Comparison of ENCODE assay signal across 10 cellular contexts in genomic region chr1:15260418-15261154, GRCh38. TPM values are rescaled to one million over a fixed set of nuclear protein-coding genes. Genes with fewer than 3 reads are reported as not detected.
DNase-seq lines count a peak whose midpoint lies in the region; ATAC-seq and TF ChIP-seq lines count a peak whose summit lies in the region.
"Had no signal": no experiment of that assay in that cellular context is flagged by ENCODE, and none has a peak within 500 bp of the region (broad histone marks: within the 10 kb centered on the region; RNA-seq: fewer than 3 reads in every experiment).

No MANE protein-coding gene starts in this region.

- no peaks in the 10 kb centered on the region for H3K9me3 Mint-ChIP-seq in MCF 10A (ENCODE audit: unreplicated experiment)
- no peaks in the 10 kb centered on the region for H3K9me3 Mint-ChIP-seq in type B pancreatic cell

- H3K4me3 ChIP-seq in breast epithelium (no peak overlapping the region), adrenal gland (peak overlapping the region in 1 of 4 donors; percentile 16)

- H3K36me3 Mint-ChIP-seq in MCF 10A (ENCODE audit: insufficient read depth, unreplicated experiment) (no peaks in the 10 kb centered on the region), type B pancreatic cell (no peaks in the 10 kb centered on the region)

- peak; percentile 43 for DNase-seq in MCF 10A (ENCODE audit: unreplicated experiment)
- DNase-seq in breast epithelium (ENCODE audit: low spot score in 2 of 2) = no peak
- peak; percentile 28 to 73 (median 62) for DNase-seq in adrenal gland
- peak; percentile 69 for DNase-seq in islet precursor cell
- DNase-seq in type B pancreatic cell (ENCODE audit: extremely low spot score, unreplicated experiment) = peak; percentile 16
- DNase-seq: SW 1271 had no signal

- no peak for TF ChIP-seq CTCF in MCF 10A (IDR thresholded peaks at IDR 0.05; ENCODE audit: unreplicated experiment)
- no peak for TF ChIP-seq CTCF in breast epithelium (IDR thresholded peaks at IDR 0.05)
- no peak for TF ChIP-seq CTCF in adrenal gland (IDR thresholded peaks at IDR 0.05)
- TF ChIP-seq CTCF in type B pancreatic cell (conservative IDR thresholded peaks at IDR 0.05) = no peak

- CTCF ChIA-PET in MCF 10A (lab: Yijun Ruan, JAX) = interaction anchor here (0.6 to 1.0 kb wide), 4 partner anchors 10 to 25 kb away, joined by 3 to 5 read pairs (median 3); no protein-coding TSS in a partner anchor

- H3K27ac Mint-ChIP-seq in MCF 10A (ENCODE audit: low read depth, unreplicated experiment) (no peak overlapping the region), type B pancreatic cell (no peak overlapping the region)

- peaks cover 4% of the 10 kb centered on the region for H3K27me3 Mint-ChIP-seq in MCF 10A (ENCODE audit: insufficient read depth, unreplicated experiment)
- H3K27me3 Mint-ChIP-seq in type B pancreatic cell = no peaks in the 10 kb centered on the region

- POLR2A ChIA-PET in MCF 10A (lab: Yijun Ruan, JAX) = no interaction called here

- H3K4me1 ChIP-seq in breast epithelium (no peaks in the 10 kb centered on the region), adrenal gland (replicated peaks in 1 of 2) (peaks cover 34% of the 10 kb centered on the region in 2 donors)

- H3K4me3 Mint-ChIP-seq in MCF 10A (ENCODE audit: unreplicated experiment) = no peak overlapping the region
- no peak overlapping the region for H3K4me3 Mint-ChIP-seq in type B pancreatic cell

- intact Hi-C loops in MCF 10A (cut with micrococcal nuclease) (no loop called here), breast epithelium (cut with DNase I; ENCODE audit: low total_unique reads) (no loop called here), adrenal gland (cut with DNase I) (no loop called here)

- H3K36me3 ChIP-seq in breast epithelium (no peaks in the 10 kb centered on the region), adrenal gland (replicated peaks in 1 of 2) (no peaks in the 10 kb centered on the region)

- no peaks in the 10 kb centered on the region for H3K9me3 ChIP-seq in breast epithelium
- no peaks in the 10 kb centered on the region for H3K9me3 ChIP-seq in adrenal gland (replicated peaks in 1 of 3)

- no peaks in the 10 kb centered on the region for H3K27me3 ChIP-seq in breast epithelium
- no peaks in the 10 kb centered on the region for H3K27me3 ChIP-seq in adrenal gland

- WGBS in adrenal gland, 4 donors = 32 to 40% (median 35%) methylated on average over 8 to 12 of the region's 12 CpGs

- H3K4me1 Mint-ChIP-seq in MCF 10A (ENCODE audit: insufficient read depth, unreplicated experiment) (peaks cover 4% of the 10 kb centered on the region), type B pancreatic cell (ENCODE audit: unreplicated experiment) (no peaks in the 10 kb centered on the region)

- ATAC-seq in GM18511 (IDR thresholded peaks at IDR 0.05; ENCODE audit: unreplicated experiment) = no peak
- ATAC-seq in GM21737 (IDR thresholded peaks at IDR 0.05; ENCODE audit: unreplicated experiment) = no peak
- ATAC-seq in GM18502 (IDR thresholded peaks at IDR 0.05; ENCODE audit: poor library complexity, unreplicated experiment) = no peak

- H3K27ac ChIP-seq in breast epithelium = no peak overlapping the region
- H3K27ac ChIP-seq in adrenal gland = peak overlapping the region; percentile 9 to 91 (median 70)

- TF ChIP-seq POLR2A in breast epithelium (IDR thresholded peaks at IDR 0.05) (no peak), adrenal gland (IDR thresholded peaks at IDR 0.05) (no peak)

- BruUV-seq in MCF 10A (replicated peaks; lab: Mats Ljungman, UMichigan) = no TSS peak

RNA-seq across cellular contexts. Expression of gene FHAD1, which starts 13.6 kb away (rescaled TPM):
- total RNA-seq in MCF 10A (2022) (not detected in 2 replicates), breast epithelium (1 to 10 TPM in 2 of 3 donors, not detected in 1; 1.0 to 2.3 TPM), adrenal gland (1 to 10 TPM in 1 of 8 donors, under 1 TPM in 6, not detected in 1; 0.09 to 1.2 (median 0.55) TPM), type B pancreatic cell (ENCODE audit: low replicate concordance) (0.93 and 3.8 TPM in 2 replicates)
- 1 to 10 TPM in 1 of 3 donors, under 1 TPM in 2; 0.24 to 1.6 (median 0.90) TPM for polyA plus RNA-seq in adrenal gland
- polyA plus RNA-seq: BJ had no signal

Comparison
In these comparisons a context has a peak if more than half of its experiments do, and no peak if none do; other contexts are left out.
1. DNase-seq: peak in MCF 10A (single experiment), adrenal gland (7 of 7), islet precursor cell (single experiment) and type B pancreatic cell (single experiment); none in breast epithelium (0 of 2).
2. H3K27ac ChIP-seq: peak in adrenal gland (5 of 5); none in breast epithelium (0 of 2).